8 cellular contexts compared by ENCODE assay signal in the genomic region with DNA sequence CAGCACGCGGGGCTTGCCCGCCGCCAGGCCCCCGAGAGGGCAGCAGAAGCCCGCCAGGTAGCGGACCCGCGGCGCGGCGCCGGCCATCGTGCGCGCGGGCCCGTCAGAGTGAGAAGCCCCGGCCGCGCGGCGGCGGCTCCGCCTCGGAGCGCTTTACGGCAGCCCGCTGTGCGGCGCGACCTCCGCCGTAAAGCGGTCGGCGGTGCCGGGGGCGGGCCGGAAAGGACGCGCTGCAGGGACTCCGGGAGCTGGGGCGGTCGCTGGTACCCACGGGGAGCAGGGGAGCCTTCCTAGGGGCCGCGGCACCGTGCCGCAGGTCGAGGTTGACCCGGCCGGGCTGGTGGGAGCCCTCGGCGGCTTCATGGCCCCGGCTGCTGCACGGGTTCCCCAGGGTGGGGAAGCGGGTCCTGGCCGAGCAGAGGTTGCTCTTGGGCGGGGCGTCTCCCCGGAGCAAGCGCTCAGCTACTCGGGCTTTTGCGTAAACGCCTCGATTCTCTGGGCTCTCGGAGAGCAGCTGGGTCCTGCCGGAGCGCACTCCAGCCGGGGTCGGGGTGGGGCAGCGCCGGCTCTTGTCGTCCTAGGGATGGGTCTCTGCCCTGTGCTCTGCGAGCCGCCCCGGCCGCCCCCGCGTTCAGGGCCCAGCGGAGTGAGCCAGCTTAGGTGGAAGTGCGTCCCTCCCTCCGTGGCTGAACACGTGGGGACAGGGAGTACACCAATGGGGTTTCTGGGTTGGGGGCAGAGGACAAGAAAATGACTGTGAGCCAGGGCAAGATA. TPM values are rescaled to one million over a fixed set of nuclear protein-coding genes. Genes with fewer than 3 reads are reported as not detected.
DNase-seq lines count a peak whose midpoint lies in the region; ATAC-seq and TF ChIP-seq lines count a peak whose summit lies in the region.

FAAP100 (minus strand) TSS at position 110 of the 774 bp plus-strand sequence; CDS start at position 87, 23 bp downstream.

- H3F3A ChIP-seq in SK-N-SH (replicated peaks; ENCODE audit: insufficient read depth), result peaks cover 48% of the 10 kb centered on the region

- peak; percentile 38 for ATAC-seq in GM21367 (IDR thresholded peaks at IDR 0.05; ENCODE audit: unreplicated experiment)

- H2AFZ ChIP-seq in SK-N-SH (ENCODE audit: low read depth), result peak within 1 kb of the TSS; percentile 72

- H3K27ac Mint-ChIP-seq in Calu3 (ENCODE audit: unreplicated experiment), result peak within 1 kb of the TSS; percentile 85
- H3K27ac Mint-ChIP-seq in activated naive CD4-positive, alpha-beta T cell treated with anti-CD3 and anti-CD28 coated beads, Interleukin-2, amount 10 ng/mL, durations not matched to agents 7 days and 5 days, result peak within 1 kb of the TSS; percentile 91

- H3K9me3 ChIP-seq in SK-N-SH, result no peaks in the 10 kb centered on the region

- peak within 1 kb of the TSS; percentile 92 for H3K4me3 Mint-ChIP-seq in Calu3 (ENCODE audit: low read depth, unreplicated experiment)
- H3K4me3 Mint-ChIP-seq in activated naive CD4-positive, alpha-beta T cell treated with anti-CD3 and anti-CD28 coated beads, Interleukin-2, amount 10 ng/mL, durations not matched to agents 7 days and 5 days, result peak within 1 kb of the TSS; percentile 78

- TF ChIP-seq EP300 in SK-N-SH (IDR thresholded peaks at IDR 0.05; ENCODE audit: borderline replicate concordance in 1 of 2, low read depth in 1 of 2, low read length in 1 of 2), result no peak; a peak in 1 of 4 replicates

- intact Hi-C loops in Calu3 (cut with micrococcal nuclease; ENCODE audit: unreplicated experiment), result loop anchor here (2.0 kb wide), 1 partner anchor 48 kb away; no protein-coding TSS in a partner anchor

- H3K27ac ChIP-seq in SK-N-SH (ENCODE audit: low read depth in 2 of 2, low read length in 1 of 2), result peak within 1 kb of the TSS; percentile 81 to 90

- peaks cover 54% of the 10 kb centered on the region for H3K79me2 ChIP-seq in SK-N-SH (ENCODE audit: insufficient read depth)

- peaks cover 94% of the 10 kb centered on the region for H3K36me3 Mint-ChIP-seq in Calu3 (ENCODE audit: insufficient read depth, unreplicated experiment)
- peaks cover 7% of the 10 kb centered on the region for H3K36me3 Mint-ChIP-seq in activated naive CD4-positive, alpha-beta T cell treated with anti-CD3 and anti-CD28 coated beads, Interleukin-2, amount 10 ng/mL, durations not matched to agents 7 days and 5 days

- peak within 1 kb of the TSS; percentile 100 for H3K4me2 ChIP-seq in SK-N-SH

- H4K20me1 ChIP-seq in SK-N-SH (ENCODE audit: insufficient read depth), result peaks cover 22% of the 10 kb centered on the region; the same call in 1 of the 2 replicates

- no peak for TF ChIP-seq RAD21 in SK-N-SH (IDR thresholded peaks at IDR 0.05; ENCODE audit: low read length)

- CTCF ChIA-PET in Calu3 (lab: Charles Lee) (interaction anchor here (0.6 to 1.8 kb wide), 6 partner anchors 9 to 192 kb away, joined by 3 to 10 read pairs (median 3); no protein-coding TSS in a partner anchor), SK-N-SH (lab: Yijun Ruan, JAX) (interaction anchor here (0.8 to 3.3 kb wide), 11 partner anchors 9 to 299 kb away, joined by 3 to 24 read pairs (median 4); no protein-coding TSS in a partner anchor)
- CTCF ChIA-PET in activated naive CD4-positive, alpha-beta T cell treated with anti-CD3 and anti-CD28 coated beads, Interleukin-2, amount 10 ng/mL, durations not matched to agents 7 days and 5 days (lab: Charles Lee), result interaction anchor here (0.8 to 1.1 kb wide), 2 partner anchors 39 to 51 kb away, joined by 3 read pairs; no protein-coding TSS in a partner anchor

- peak within 1 kb of the TSS; percentile 82 for H3K9ac ChIP-seq in SK-N-SH

- H3K27me3 ChIP-seq in SK-N-SH (ENCODE audit: insufficient read depth), result no peaks in the 10 kb centered on the region

- peaks cover 25 to 26% of the 10 kb centered on the region in 2 experiments; a peak in 3 of 4 replicates for H3K4me1 ChIP-seq in SK-N-SH (ENCODE audit: control insufficient read depth in 1 of 2, insufficient read depth in 2 of 2, low read depth in 1 of 2, low read length in 1 of 2)

- H3K9me3 Mint-ChIP-seq in Calu3 (ENCODE audit: low read depth, unreplicated experiment), result no peaks in the 10 kb centered on the region
- H3K9me3 Mint-ChIP-seq in activated naive CD4-positive, alpha-beta T cell treated with anti-CD3 and anti-CD28 coated beads, Interleukin-2, amount 10 ng/mL, durations not matched to agents 7 days and 5 days, result no peaks in the 10 kb centered on the region

- WGBS in SK-N-SH (ENCODE audit: low lambda C conversion rate), result 2% methylated on average over 26 of the region's 85 CpGs

- peaks cover 13 to 38% of the 10 kb centered on the region in 2 experiments for H3K36me3 ChIP-seq in SK-N-SH (replicated peaks in 1 of 2; ENCODE audit: control insufficient read depth in 1 of 2, insufficient read depth in 2 of 2, low read length in 1 of 2)

- no TSS peak for BruUV-seq in Calu3 (replicated peaks; lab: Mats Ljungman, UMichigan)

- DNase-seq in Calu3 (peak; percentile 90), SK-N-SH (peak; percentile 99), globus pallidus (ENCODE audit: low spot score) (peak; percentile 68), occipital lobe (lab: John Stamatoyannopoulos, UW) (peak; percentile 66), superior temporal gyrus (ENCODE audit: extremely low spot score) (peak; percentile 73)
- DNase-seq in Jurkat, Clone E6-1 (ENCODE audit: low read depth, low spot score), result peak; percentile 58
- peak; percentile 86 for DNase-seq in activated naive CD4-positive, alpha-beta T cell treated with anti-CD3 and anti-CD28 coated beads, Interleukin-2, amount 10 ng/mL, durations not matched to agents 7 days and 5 days

- no peaks in the 10 kb centered on the region for H3K27me3 Mint-ChIP-seq in Calu3 (ENCODE audit: unreplicated experiment)
- H3K27me3 Mint-ChIP-seq in activated naive CD4-positive, alpha-beta T cell treated with anti-CD3 and anti-CD28 coated beads, Interleukin-2, amount 10 ng/mL, durations not matched to agents 7 days and 5 days, result no peaks in the 10 kb centered on the region

- no peaks in the 10 kb centered on the region for H3K9me2 ChIP-seq in SK-N-SH

- TF ChIP-seq CTCF in Calu3 (IDR thresholded peaks at IDR 0.05; ENCODE audit: unreplicated experiment) (no peak), SK-N-SH (IDR thresholded peaks at IDR 0.05) (no peak)

- peaks cover 18% of the 10 kb centered on the region for H3K4me1 Mint-ChIP-seq in Calu3 (ENCODE audit: low read depth, unreplicated experiment)
- peaks cover 41% of the 10 kb centered on the region for H3K4me1 Mint-ChIP-seq in activated naive CD4-positive, alpha-beta T cell treated with anti-CD3 and anti-CD28 coated beads, Interleukin-2, amount 10 ng/mL, durations not matched to agents 7 days and 5 days

- POLR2A ChIA-PET in SK-N-SH (lab: Yijun Ruan, JAX), result interaction anchor here (0.6 to 1.9 kb wide), 9 partner anchors 9 to 745 kb away, joined by 3 to 12 read pairs (median 3); partner anchors contain the start of genes ACTG1 and SLC38A10

- H3K4me3 ChIP-seq in Jurkat, Clone E6-1 (ENCODE audit: low read length), result peak within 1 kb of the TSS; percentile 82
- peak within 1 kb of the TSS; percentile 78 to 89 for H3K4me3 ChIP-seq in SK-N-SH (ENCODE audit: low read depth in 2 of 2, low read length in 1 of 2)

TF ChIP-seq in SK-N-SH, 30 proteins besides CTCF, POLR2A, EP300 and RAD21 (continues in another document):
- TF ChIP-seq ELF1 (IDR thresholded peaks at IDR 0.05) (peak; percentile 55), MXI1 (IDR thresholded peaks at IDR 0.05; ENCODE audit: low read depth, low read length) (peak; percentile 90), GATA2 (CRISPR knock-in tag; IDR thresholded peaks at IDR 0.05) (no peak), TCF12 (IDR thresholded peaks at IDR 0.05) (no peak), RXRA (IDR thresholded peaks at IDR 0.05; ENCODE audit: borderline replicate concordance, low read depth) (no peak), EZH2phosphoT487 (IDR thresholded peaks at IDR 0.05; ENCODE audit: borderline replicate concordance, low read depth) (no peak), SMC3 (IDR thresholded peaks at IDR 0.05; ENCODE audit: low read depth, low read length) (0 out of 2 replicates have a peak, but pooled peaks have one; percentile 7), TAF1 (IDR thresholded peaks at IDR 0.05; ENCODE audit: borderline replicate concordance, low read depth, low read length) (peak; percentile 90), MAX (IDR thresholded peaks at IDR 0.05; ENCODE audit: low read depth) (peak; percentile 67), RFX5 (IDR thresholded peaks at IDR 0.05; ENCODE audit: low read length) (no peak), FOXJ3 (CRISPR knock-in tag; IDR thresholded peaks at IDR 0.05) (no peak), USF2 (IDR thresholded peaks at IDR 0.05; ENCODE audit: borderline replicate concordance, low read depth, low read length) (0 out of 2 replicates have a peak, but pooled peaks have one; percentile 17)
- TF ChIP-seq, protein P1, sequence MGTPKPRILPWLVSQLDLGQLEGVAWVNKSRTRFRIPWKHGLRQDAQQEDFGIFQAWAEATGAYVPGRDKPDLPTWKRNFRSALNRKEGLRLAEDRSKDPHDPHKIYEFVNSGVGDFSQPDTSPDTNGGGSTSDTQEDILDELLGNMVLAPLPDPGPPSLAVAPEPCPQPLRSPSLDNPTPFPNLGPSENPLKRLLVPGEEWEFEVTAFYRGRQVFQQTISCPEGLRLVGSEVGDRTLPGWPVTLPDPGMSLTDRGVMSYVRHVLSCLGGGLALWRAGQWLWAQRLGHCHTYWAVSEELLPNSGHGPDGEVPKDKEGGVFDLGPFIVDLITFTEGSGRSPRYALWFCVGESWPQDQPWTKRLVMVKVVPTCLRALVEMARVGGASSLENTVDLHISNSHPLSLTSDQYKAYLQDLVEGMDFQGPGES (IDR thresholded peaks at IDR 0.05; ENCODE audit: low read depth, low read length), result no peak

RNA-seq across cellular contexts. Expression of gene FAAP100, which starts in this region (rescaled TPM):
- total RNA-seq in Calu3 (2022) (39.4 and 39.7 TPM in 2 replicates), occipital lobe (24.2 TPM)
- polyA plus RNA-seq in Jurkat, Clone E6-1 (2012; ENCODE audit: insufficient read depth, insufficient read length), result 26.1 TPM
- 17.1 and 18.9 TPM in 2 replicates for polyA plus RNA-seq in SK-N-SH (2012; rRNA removed)
- 6.8 and 12.0 TPM in 2 replicates for polyA plus RNA-seq in SK-N-SH (2012; cell fraction: cytosol; rRNA removed)
- polyA plus RNA-seq in SK-N-SH (2012; cell fraction: nucleus; rRNA removed), result 94.3 and 134 TPM in 2 replicates

Comparison
In these comparisons a context has a peak if more than half of its experiments do, and no peak if none do; other contexts are left out.
1. Peak in every context shown above with its lines: DNase-seq, ATAC-seq, H3K4me3 ChIP-seq and H3K27ac ChIP-seq.